In genomic region chr2:99085400-99085799, GRCh38 we compare ENCODE assay signal across 9 cellular contexts. TPM values are rescaled to one million over a fixed set of nuclear protein-coding genes. Genes with fewer than 3 reads are reported as not detected.
DNase-seq lines count a peak whose midpoint lies in the region; ATAC-seq and TF ChIP-seq lines count a peak whose summit lies in the region.
"Had no signal": no experiment of that assay in that cellular context is flagged by ENCODE, and none has a peak within 500 bp of the region (broad histone marks: within the 10 kb centered on the region; RNA-seq: fewer than 3 reads in every experiment).

No MANE protein-coding gene starts in this region.

- H3K27ac ChIP-seq in suprapubic skin = no peak overlapping the region
- H3K27ac ChIP-seq: esophagus squamous epithelium had no signal

- H3K27me3 ChIP-seq in BE2C (no peaks in the 10 kb centered on the region; the same call in 1 of the 2 replicates), suprapubic skin (no peaks in the 10 kb centered on the region)
- H3K27me3 ChIP-seq: esophagus squamous epithelium had no signal

- WGBS in suprapubic skin = 88% methylated on average over 2 of the region's 2 CpGs

- no peak overlapping the region for H3K4me3 ChIP-seq in BE2C (ENCODE audit: low read depth, low read length)
- H3K4me3 ChIP-seq in foreskin fibroblast (ENCODE audit: low read depth in 1 of 2, low read length in 2 of 2) = no peak overlapping the region
- H3K4me3 ChIP-seq in suprapubic skin = no peak overlapping the region
- H3K4me3 ChIP-seq: esophagus squamous epithelium had no signal

- H3K36me3 ChIP-seq in BE2C = no peaks in the 10 kb centered on the region
- H3K36me3 ChIP-seq in suprapubic skin = no peaks in the 10 kb centered on the region
- H3K36me3 ChIP-seq: esophagus squamous epithelium had no signal

- H3K4me1 ChIP-seq in BE2C (no peaks in the 10 kb centered on the region), suprapubic skin (no peaks in the 10 kb centered on the region)
- H3K4me1 ChIP-seq: esophagus squamous epithelium had no signal

- TF ChIP-seq CTCF in BE2C (IDR thresholded peaks at IDR 0.05; ENCODE audit: low read depth, low read length) = peak; percentile 20
- TF ChIP-seq CTCF in GM12874 (IDR thresholded peaks at IDR 0.05; ENCODE audit: insufficient read depth, low read depth, low read length) = peak; percentile 23; the same call in 1 of the 2 replicates
- peak; percentile 20 for TF ChIP-seq CTCF in foreskin fibroblast (IDR thresholded peaks at IDR 0.05; ENCODE audit: low read depth, low read length)
- TF ChIP-seq CTCF in suprapubic skin (IDR thresholded peaks at IDR 0.05) = no peak

- TF ChIP-seq EP300 in suprapubic skin (IDR thresholded peaks at IDR 0.05) = no peak

- TF ChIP-seq POLR2A in suprapubic skin (IDR thresholded peaks at IDR 0.05) = no peak

- no peak for DNase-seq in BE2C
- DNase-seq in RPMI7951 (ENCODE audit: low read depth) = peak; percentile 36
- peak in 1 of 2 donors; percentile 19 for DNase-seq in foreskin fibroblast
- no peak for DNase-seq in suprapubic skin (ENCODE audit: low spot score in 2 of 2)
- DNase-seq in left ventricle myocardium superior = no peak
- DNase-seq: esophagus squamous epithelium had no signal

- intact Hi-C loops in left ventricle myocardium superior (cut with micrococcal nuclease) = no loop called here

- no peaks in the 10 kb centered on the region for H3K9me3 ChIP-seq in BE2C
- no peaks in the 10 kb centered on the region for H3K9me3 ChIP-seq in suprapubic skin
- H3K9me3 ChIP-seq: esophagus squamous epithelium had no signal

- ATAC-seq in left ventricle myocardium superior (no peak), GM18861 (IDR thresholded peaks at IDR 0.05; ENCODE audit: unreplicated experiment) (no peak), HG02885 (IDR thresholded peaks at IDR 0.05; ENCODE audit: poor library complexity, unreplicated experiment) (no peak)

RNA-seq across cellular contexts. Expression of gene C2orf15, which starts 56.1 kb away (rescaled TPM):
- polyA plus RNA-seq in BE2C (2012; ENCODE audit: insufficient read depth, insufficient read length, low read depth) = not detected
- 0.24 TPM in 1 of 2 replicates, not detected in the other for total RNA-seq in RPMI7951 (2014; rRNA removed; shearing (Covaris generic))
- total RNA-seq in suprapubic skin = 1 to 10 TPM in 3 of 4 donors, under 1 TPM in 1; 0.72 to 4.6 (median 2.6) TPM
- 0.30 TPM for total RNA-seq in left ventricle myocardium superior

Comparison
In these comparisons a context has a peak if more than half of its experiments do, and no peak if none do; other contexts are left out.
1. CTCF ChIP-seq: peak in BE2C (single experiment), GM12874 (single experiment) and foreskin fibroblast (single experiment); none in suprapubic skin (0 of 2).